Comparison of ENCODE assay signal across 11 cellular contexts in genomic region chr12:50188280-50188781, GRCh38. TPM values are rescaled to one million over a fixed set of nuclear protein-coding genes. Genes with fewer than 3 reads are reported as not detected.
DNase-seq lines count a peak whose midpoint lies in the region; ATAC-seq, FAIRE-seq and TF ChIP-seq lines count a peak whose summit lies in the region.
"Had no signal": no experiment of that assay in that cellular context is flagged by ENCODE, and none has a peak within 500 bp of the region (broad histone marks: within the 10 kb centered on the region; RNA-seq: fewer than 3 reads in every experiment).

No MANE protein-coding gene starts in this region.

- ATAC-seq in activated naive CD8-positive, alpha-beta T cell treated with anti-CD3 and anti-CD28 coated beads, Interleukin-2, amount 50 U/mL, for 24 hours: no peak
- no peak for ATAC-seq in GM19023 (IDR thresholded peaks at IDR 0.05; ENCODE audit: unreplicated experiment)
- ATAC-seq in activated CD4-positive, CD25-positive, alpha-beta regulatory T cell treated with anti-CD3 and anti-CD28 coated beads, Interleukin-2, amount 50 U/mL, for 24 hours: no peak

- no peak for FAIRE-seq in keratinocyte (lab: Jason Lieb, UNC)

- H3K27me3 ChIP-seq in keratinocyte (ENCODE audit: control insufficient read depth, extremely low read depth, insufficient read depth, low read length): no peaks in the 10 kb centered on the region

- no peaks in the 10 kb centered on the region for H4K20me1 ChIP-seq in keratinocyte (ENCODE audit: control insufficient read depth, extremely low read depth, insufficient read depth, low read length)

- peaks cover 32% of the 10 kb centered on the region for H3K4me1 Mint-ChIP-seq in T-helper 1 cell treated with Interleukin-12 subunit alpha and Interleukin-12 subunit beta and Interleukin-4 antibody, amounts not matched to agents 30 μg/mL and 1 μg/mL, for 36 hours (ENCODE audit: low read depth)
- peaks cover 55% of the 10 kb centered on the region for H3K4me1 Mint-ChIP-seq in activated naive CD8-positive, alpha-beta T cell treated with anti-CD3 and anti-CD28 coated beads, Interleukin-2, amount 50 U/mL, for 24 hours
- peaks cover 14% of the 10 kb centered on the region for H3K4me1 Mint-ChIP-seq in nephron progenitor cell

- H3K4me1 ChIP-seq in keratinocyte (ENCODE audit: control insufficient read depth, extremely low read depth, insufficient read depth, low read length): peaks cover 51% of the 10 kb centered on the region

- H2AFZ ChIP-seq in keratinocyte (ENCODE audit: control insufficient read depth, low read length): no peak overlapping the region

- H3K4me3 Mint-ChIP-seq in T-helper 1 cell treated with Interleukin-12 subunit alpha and Interleukin-12 subunit beta and Interleukin-4 antibody, amounts not matched to agents 30 μg/mL and 1 μg/mL, for 36 hours: no peak overlapping the region
- no peak overlapping the region for H3K4me3 Mint-ChIP-seq in activated naive CD8-positive, alpha-beta T cell treated with anti-CD3 and anti-CD28 coated beads, Interleukin-2, amount 50 U/mL, for 24 hours
- no peak overlapping the region for H3K4me3 Mint-ChIP-seq in nephron progenitor cell

- H3K27me3 Mint-ChIP-seq in T-helper 1 cell treated with Interleukin-12 subunit alpha and Interleukin-12 subunit beta and Interleukin-4 antibody, amounts not matched to agents 30 μg/mL and 1 μg/mL, for 36 hours (ENCODE audit: low read depth): no peaks in the 10 kb centered on the region
- no peaks in the 10 kb centered on the region for H3K27me3 Mint-ChIP-seq in activated naive CD8-positive, alpha-beta T cell treated with anti-CD3 and anti-CD28 coated beads, Interleukin-2, amount 50 U/mL, for 24 hours
- peaks cover 2% of the 10 kb centered on the region for H3K27me3 Mint-ChIP-seq in nephron progenitor cell (ENCODE audit: low read depth, poor library complexity)

- H3K36me3 ChIP-seq in keratinocyte (ENCODE audit: control insufficient read depth in 2 of 2, extremely low read depth in 1 of 2, insufficient read depth in 2 of 2, low read length in 2 of 2): peaks cover 35 to 59% of the 10 kb centered on the region in 2 experiments

- dilution Hi-C loops in keratinocyte (cut with MboI; ENCODE audit: extremely low pct_ligation_motif_present, low sequenced_read_pairs): no loop called here

- peaks cover 8% of the 10 kb centered on the region for H3K36me3 Mint-ChIP-seq in T-helper 1 cell treated with Interleukin-12 subunit alpha and Interleukin-12 subunit beta and Interleukin-4 antibody, amounts not matched to agents 30 μg/mL and 1 μg/mL, for 36 hours (ENCODE audit: low read depth)
- peaks cover 34% of the 10 kb centered on the region for H3K36me3 Mint-ChIP-seq in activated naive CD8-positive, alpha-beta T cell treated with anti-CD3 and anti-CD28 coated beads, Interleukin-2, amount 50 U/mL, for 24 hours (ENCODE audit: low read depth)
- peaks cover 17% of the 10 kb centered on the region for H3K36me3 Mint-ChIP-seq in nephron progenitor cell (ENCODE audit: low read depth)

- H3K9me1 ChIP-seq in keratinocyte (ENCODE audit: control insufficient read depth, extremely low read depth, insufficient read depth, low read length): peaks cover 7% of the 10 kb centered on the region

- no peak for DNase-seq in T-helper 1 cell
- no peak for DNase-seq in activated naive CD8-positive, alpha-beta T cell treated with anti-CD3 and anti-CD28 coated beads, Interleukin-2, amount 50 U/mL, for 24 hours
- DNase-seq in keratinocyte (ENCODE audit: low read depth, low spot score): no peak
- peak; percentile 28 for DNase-seq in stromal cell of bone marrow (ENCODE audit: low read depth)
- DNase-seq in nephron progenitor cell: no peak
- DNase-seq: 8988T, T1000 had no signal

- H3K4me2 ChIP-seq in keratinocyte (ENCODE audit: control insufficient read depth, extremely low read depth, insufficient read depth, low read depth, low read length): peak overlapping the region; percentile 51

- peak overlapping the region in 1 of 3 experiments; percentile 11 for H3K4me3 ChIP-seq in keratinocyte (ENCODE audit: control insufficient read depth in 2 of 3, extremely low read depth in 1 of 3, insufficient read depth in 2 of 3, low read depth in 1 of 3, low read length in 3 of 3)
- H3K4me3 ChIP-seq: HAP-1 had no signal

- peaks cover 49% of the 10 kb centered on the region for H3K79me2 ChIP-seq in keratinocyte (ENCODE audit: control insufficient read depth, insufficient read depth, low read length)

- H3K27ac Mint-ChIP-seq in T-helper 1 cell treated with Interleukin-12 subunit alpha and Interleukin-12 subunit beta and Interleukin-4 antibody, amounts not matched to agents 30 μg/mL and 1 μg/mL, for 36 hours: peak overlapping the region; percentile 83
- peak overlapping the region; percentile 89 for H3K27ac Mint-ChIP-seq in activated naive CD8-positive, alpha-beta T cell treated with anti-CD3 and anti-CD28 coated beads, Interleukin-2, amount 50 U/mL, for 24 hours
- H3K27ac Mint-ChIP-seq in nephron progenitor cell: no peak overlapping the region

- H3K9me3 Mint-ChIP-seq in T-helper 1 cell treated with Interleukin-12 subunit alpha and Interleukin-12 subunit beta and Interleukin-4 antibody, amounts not matched to agents 30 μg/mL and 1 μg/mL, for 36 hours: no peaks in the 10 kb centered on the region
- no peaks in the 10 kb centered on the region for H3K9me3 Mint-ChIP-seq in activated naive CD8-positive, alpha-beta T cell treated with anti-CD3 and anti-CD28 coated beads, Interleukin-2, amount 50 U/mL, for 24 hours
- no peaks in the 10 kb centered on the region for H3K9me3 Mint-ChIP-seq in nephron progenitor cell

- H3K27ac ChIP-seq in keratinocyte (ENCODE audit: control insufficient read depth, insufficient read depth, low read length): peak overlapping the region; percentile 61

- TF ChIP-seq CTCF in keratinocyte (optimal IDR thresholded peaks at IDR 0.05 in 1 of 3, IDR thresholded peaks at IDR 0.05 in 1 of 3, conservative IDR thresholded peaks at IDR 0.05 in 1 of 3; ENCODE audit: extremely low read depth in 1 of 3, insufficient read depth in 2 of 3, low read length in 3 of 3): no peak
- TF ChIP-seq CTCF in nephron progenitor cell (IDR thresholded peaks at IDR 0.05): no peak

- no peaks in the 10 kb centered on the region for H3K9me3 ChIP-seq in keratinocyte (ENCODE audit: control insufficient read depth, low read depth, low read length)
- H3K9me3 ChIP-seq: HAP-1 had no signal

- H3K9ac ChIP-seq in keratinocyte (ENCODE audit: control insufficient read depth, extremely low read depth, insufficient read depth, low read length): peak overlapping the region; percentile 45

RNA-seq across cellular contexts. Expression of gene CERS5, which starts 21.2 kb away (rescaled TPM):
- 50.6 to 72.3 TPM (median 61.4 TPM) in 3 replicates for polyA plus RNA-seq in keratinocyte
- 16.5 TPM for polyA plus RNA-seq in keratinocyte (2011; ENCODE audit: low read depth)
- polyA plus RNA-seq in keratinocyte (2011; cell fraction: cytosol; rRNA removed): 34.2 and 52.2 TPM in 2 replicates
- polyA plus RNA-seq in keratinocyte (2011; cell fraction: nucleus; rRNA removed): 134 and 136 TPM in 2 replicates
- polyA plus RNA-seq in keratinocyte (2012; ENCODE audit: low replicate concordance): 22.1 and 30.6 TPM in 2 replicates
- polyA minus RNA-seq in keratinocyte: 34.1 to 97.0 TPM (median 89.8 TPM) in 3 replicates
- polyA minus RNA-seq in keratinocyte (2011; cell fraction: cytosol; rRNA and poly(A)+ RNA removed): 36.1 TPM
- 43.4 and 81.5 TPM in 2 replicates for polyA minus RNA-seq in keratinocyte (2011; cell fraction: nucleus; rRNA and poly(A)+ RNA removed)
